24 cellular contexts compared by ENCODE assay signal in genomic region chr16:23499801-23500200, GRCh38. TPM values are rescaled to one million over a fixed set of nuclear protein-coding genes. Genes with fewer than 3 reads are reported as not detected.
DNase-seq lines count a peak whose midpoint lies in the region; ATAC-seq, FAIRE-seq and TF ChIP-seq lines count a peak whose summit lies in the region.
"Had no signal": no experiment of that assay in that cellular context is flagged by ENCODE, and none has a peak within 500 bp of the region (broad histone marks: within the 10 kb centered on the region; RNA-seq: fewer than 3 reads in every experiment).

No MANE protein-coding gene starts in this region.

- H3K27ac ChIP-seq in K562 (ENCODE audit: extremely low read depth, low read depth, low read length) (no peak overlapping the region), stomach (peak overlapping the region in 4 of 5 donors; percentile 3 to 56 (median 47))
- H3K27ac ChIP-seq in naive thymus-derived CD4-positive, alpha-beta T cell (ENCODE audit: low read depth, low read length), result no peak overlapping the region
- H3K27ac ChIP-seq: neural progenitor cell, testis had no signal

- in situ Hi-C loops in K562 (cut with MboI), result no loop called here

- TF ChIP-seq CTCF in K562 (IDR thresholded peaks at IDR 0.05 in 2 of 3, conservative IDR thresholded peaks at IDR 0.05 in 1 of 3; ENCODE audit: insufficient read depth in 2 of 3, low read depth in 1 of 3, low read length in 3 of 3) (no peak), stomach (IDR thresholded peaks at IDR 0.05) (no peak)

- H3K4me1 ChIP-seq in K562 (replicated peaks in 1 of 2; ENCODE audit: control insufficient read depth in 2 of 2, insufficient read depth in 2 of 2, low read length in 2 of 2) (peaks cover 20 to 44% of the 10 kb centered on the region in 2 experiments; a peak in 4 of 5 replicates), stomach (peaks cover 37 to 84% (median 71%) of the 10 kb centered on the region in 4 donors)
- H3K4me1 ChIP-seq in naive thymus-derived CD4-positive, alpha-beta T cell (ENCODE audit: control insufficient read depth in 2 of 2, insufficient read depth in 2 of 2, low read length in 2 of 2), result peaks cover 4 to 15% of the 10 kb centered on the region in 2 donors
- H3K4me1 ChIP-seq: testis had no signal

- H3K36me3 ChIP-seq in H7 (replicated peaks; ENCODE audit: control insufficient read depth, insufficient read depth, low read length) (peaks cover 4% of the 10 kb centered on the region), K562 (ENCODE audit: control insufficient read depth, insufficient read depth, low read length) (peaks cover 58% of the 10 kb centered on the region), stomach (peaks cover 5 to 18% (median 18%) of the 10 kb centered on the region in 4 donors)
- peaks cover 0 to 24% (median 7%) of the 10 kb centered on the region in 3 experiments for H3K36me3 ChIP-seq in naive thymus-derived CD4-positive, alpha-beta T cell (ENCODE audit: control insufficient read depth in 2 of 3, insufficient read depth in 3 of 3, low read length in 3 of 3)

- TF ChIP-seq EP300 in K562 (IDR thresholded peaks at IDR 0.05; ENCODE audit: low read length) (no peak), stomach (IDR thresholded peaks at IDR 0.05) (no peak)

- intact Hi-C loops in K562 (cut with micrococcal nuclease) (no loop called here), stomach (cut with DNase I; ENCODE audit: low total_unique reads) (no loop called here)
- intact Hi-C loops in naive thymus-derived CD4-positive, alpha-beta T cell (cut with micrococcal nuclease), result no loop called here

- H3K9ac ChIP-seq in K562 (ENCODE audit: insufficient read depth in 1 of 2, low read depth in 2 of 2, low read length in 2 of 2), result peak overlapping the region in 1 of 2 experiments; percentile 53; a peak in 2 of 4 replicates
- H3K9ac ChIP-seq: neural progenitor cell had no signal

- no peaks in the 10 kb centered on the region for H3K27me3 ChIP-seq in H7 (ENCODE audit: control insufficient read depth, insufficient read depth, low read length)
- H3K27me3 ChIP-seq in K562 (ENCODE audit: control insufficient read depth in 2 of 2, insufficient read depth in 2 of 2, low read length in 2 of 2), result no peaks in the 10 kb centered on the region
- H3K27me3 ChIP-seq in stomach, result no peaks in the 10 kb centered on the region
- no peaks in the 10 kb centered on the region for H3K27me3 ChIP-seq in naive thymus-derived CD4-positive, alpha-beta T cell (ENCODE audit: control insufficient read depth in 2 of 2, insufficient read depth in 2 of 2, low read length in 2 of 2)
- H3K27me3 ChIP-seq: neural progenitor cell, testis had no signal

- H3K4me2 ChIP-seq in K562 (ENCODE audit: insufficient read depth, low read length), result no peak overlapping the region
- H3K4me2 ChIP-seq: neural progenitor cell had no signal

- CTCF ChIA-PET in K562 (lab: Yijun Ruan, JAX; ENCODE audit: low intra/inter-chr PET ratio), result no interaction called here
- CTCF ChIA-PET in naive thymus-derived CD4-positive, alpha-beta T cell (lab: Charles Lee), result no interaction called here

- no TSS peak for BruUV-seq in K562 (replicated peaks; lab: Mats Ljungman, UMichigan)

- H3K9me1 ChIP-seq in K562 (ENCODE audit: control insufficient read depth, insufficient read depth, low read length), result peaks cover 4% of the 10 kb centered on the region

- H3K36me3 Mint-ChIP-seq in naive thymus-derived CD4-positive, alpha-beta T cell, result peaks cover 0 to 13% (median 2%) of the 10 kb centered on the region in 5 donors
- peaks cover 68% of the 10 kb centered on the region for H3K36me3 Mint-ChIP-seq in stimulated activated effector memory CD8-positive, alpha-beta T cell treated with anti-CD3 and anti-CD28 coated beads, Interleukin-12 subunit alpha, Interleukin-12 subunit beta, amount 100 ng/mL, for 72 hours
- H3K36me3 Mint-ChIP-seq: activated naive CD4-positive, alpha-beta T cell treated with anti-CD3 and anti-CD28 coated beads, Interleukin-2, amount 50 U/mL, for 72 hours had no signal

- H3K9me3 ChIP-seq in K562 (replicated peaks; ENCODE audit: control insufficient read depth, insufficient read depth, low read depth, low read length) (no peaks in the 10 kb centered on the region), stomach (no peaks in the 10 kb centered on the region)
- no peaks in the 10 kb centered on the region for H3K9me3 ChIP-seq in naive thymus-derived CD4-positive, alpha-beta T cell (ENCODE audit: control insufficient read depth in 2 of 3, low read length in 3 of 3)
- H3K9me3 ChIP-seq: testis had no signal

- peaks cover 48% of the 10 kb centered on the region for H4K20me1 ChIP-seq in K562 (replicated peaks; ENCODE audit: control insufficient read depth, insufficient read depth, low read length)

- no peak for TF ChIP-seq RAD21 in K562 (CRISPR knock-in tag; conservative IDR thresholded peaks at IDR 0.05 in 1 of 2, IDR thresholded peaks at IDR 0.05 in 1 of 2)

- 65% methylated on average over 5 of the region's 7 CpGs for WGBS in K562 (ENCODE audit: insufficient coverage, low coverage, missing lambda C conversion rate)
- 71 to 82% (median 73%) methylated on average over 7 of the region's 7 CpGs for WGBS in stomach, 5 donors

- H3K9me3 Mint-ChIP-seq in naive thymus-derived CD4-positive, alpha-beta T cell, result no peaks in the 10 kb centered on the region
- no peaks in the 10 kb centered on the region for H3K9me3 Mint-ChIP-seq in stimulated activated effector memory CD8-positive, alpha-beta T cell treated with anti-CD3 and anti-CD28 coated beads, Interleukin-12 subunit alpha, Interleukin-12 subunit beta, amount 100 ng/mL, for 72 hours
- H3K9me3 Mint-ChIP-seq: activated naive CD4-positive, alpha-beta T cell treated with anti-CD3 and anti-CD28 coated beads, Interleukin-2, amount 50 U/mL, for 72 hours; activated T-cell treated with anti-CD3 and anti-CD28 coated beads, Interleukin-2, amount 50 U/mL, for 4 hours; neural progenitor cell; T-helper 1 cell treated with Interleukin-12 subunit alpha and Interleukin-12 subunit beta and Interleukin-4 antibody, amounts not matched to agents 30 μg/mL and 1 μg/mL, for 36 hours had no signal

- H3K27ac Mint-ChIP-seq in naive thymus-derived CD4-positive, alpha-beta T cell, result peak overlapping the region in 1 of 9 donors; percentile 8
- H3K27ac Mint-ChIP-seq in stimulated activated effector memory CD8-positive, alpha-beta T cell treated with anti-CD3 and anti-CD28 coated beads, Interleukin-12 subunit alpha, Interleukin-12 subunit beta, amount 100 ng/mL, for 72 hours, result no peak overlapping the region
- H3K27ac Mint-ChIP-seq: activated CD8-positive, alpha-beta T cell treated with anti-CD3 and anti-CD28 coated beads, Interleukin-2, amount 10 ng/mL, durations not matched to agents 7 days and 5 days; neural progenitor cell; T-helper 1 cell treated with Interleukin-12 subunit alpha and Interleukin-12 subunit beta and Interleukin-4 antibody, amounts not matched to agents 30 μg/mL and 1 μg/mL, for 36 hours had no signal

- FAIRE-seq in K562 (lab: Jason Lieb, UNC), result no peak
- FAIRE-seq: colon, endometrium, GM18507 had no signal

- peaks cover 28 to 65% (median 53%) of the 10 kb centered on the region in 7 donors for H3K4me1 Mint-ChIP-seq in naive thymus-derived CD4-positive, alpha-beta T cell
- peaks cover 60% of the 10 kb centered on the region for H3K4me1 Mint-ChIP-seq in stimulated activated effector memory CD8-positive, alpha-beta T cell treated with anti-CD3 and anti-CD28 coated beads, Interleukin-12 subunit alpha, Interleukin-12 subunit beta, amount 100 ng/mL, for 72 hours

- no peak overlapping the region for H2AFZ ChIP-seq in K562 (ENCODE audit: low read depth, low read length)
- H2AFZ ChIP-seq: neural progenitor cell had no signal

- H3K27me3 Mint-ChIP-seq in naive thymus-derived CD4-positive, alpha-beta T cell, result no peaks in the 10 kb centered on the region

- POLR2A ChIA-PET in K562 (lab: Yijun Ruan, JAX), result interaction anchor here (0.9 to 2.1 kb wide), 5 partner anchors 8 to 47 kb away, joined by 3 to 11 read pairs (median 3); partner anchors contain the start of genes COG7 and GGA2
- POLR2A ChIA-PET in naive thymus-derived CD4-positive, alpha-beta T cell (lab: Charles Lee), result interaction anchor here (0.5 to 0.6 kb wide), 2 partner anchors 8 to 42 kb away, joined by 3 to 7 read pairs; no protein-coding TSS in a partner anchor

- TF ChIP-seq POLR2A in K562 (conservative IDR thresholded peaks at IDR 0.05), result no peak
- no peak for TF ChIP-seq POLR2A in stomach (IDR thresholded peaks at IDR 0.05)

- peak; percentile 33; the same call in 2 of the 3 replicates for ATAC-seq in K562
- ATAC-seq in naive thymus-derived CD4-positive, alpha-beta T cell, result no peak
- ATAC-seq in stimulated activated effector memory CD8-positive, alpha-beta T cell treated with anti-CD3 and anti-CD28 coated beads, Interleukin-12 subunit alpha, Interleukin-12 subunit beta, amount 100 ng/mL, for 72 hours, result no peak
- ATAC-seq: activated CD8-positive, alpha-beta T cell treated with anti-CD3 and anti-CD28 coated beads, Interleukin-2, amount 10 ng/mL, durations not matched to agents 7 days and 5 days; activated naive CD4-positive, alpha-beta T cell treated with anti-CD3 and anti-CD28 coated beads, Interleukin-2, amount 50 U/mL, for 72 hours; activated T-cell treated with anti-CD3 and anti-CD28 coated beads, Interleukin-2, amount 50 U/mL, for 4 hours; left cardiac atrium had no signal

- H3K4me3 ChIP-seq in H7 (ENCODE audit: insufficient read depth, low read depth, low read length), result no peak overlapping the region
- no peak overlapping the region for H3K4me3 ChIP-seq in K562
- no peak overlapping the region for H3K4me3 ChIP-seq in stomach
- no peak overlapping the region for H3K4me3 ChIP-seq in naive thymus-derived CD4-positive, alpha-beta T cell (ENCODE audit: low read length)
- H3K4me3 ChIP-seq: neural progenitor cell, testis had no signal

- DNase-seq in H7 (peak; percentile 85), K562 (ENCODE audit: extremely low read depth in 1 of 4, low spot score in 3 of 4) (no peak), iPS-NIHi7 (ENCODE audit: extremely low spot score) (peak; percentile 41), stomach (no peak), T-helper 9 cell (no peak), HuH-7.5 (ENCODE audit: low spot score) (no peak)
- no peak for DNase-seq in naive thymus-derived CD4-positive, alpha-beta T cell
- no peak for DNase-seq in stimulated activated effector memory CD8-positive, alpha-beta T cell treated with anti-CD3 and anti-CD28 coated beads, Interleukin-12 subunit alpha, Interleukin-12 subunit beta, amount 100 ng/mL, for 72 hours (ENCODE audit: low spot score in 2 of 2)
- DNase-seq: activated CD8-positive, alpha-beta T cell treated with anti-CD3 and anti-CD28 coated beads, Interleukin-2, amount 10 ng/mL, durations not matched to agents 7 days and 5 days; activated T-cell treated with anti-CD3 and anti-CD28 coated beads, Interleukin-2, amount 50 U/mL, for 4 hours; EL; left cardiac atrium; NCI-H1694; NCI-H748 treated with DMSO at 0.1 percent for 48 hours; SIG-M5; stimulated activated CD4-positive, alpha-beta T cell treated with anti-CD3 and anti-CD28 coated beads, Interleukin-12 subunit alpha, Interleukin-12 subunit beta, amount 100 ng/mL, for 4 hours; stimulated activated CD8-positive, alpha-beta memory T cell treated with anti-CD3 and anti-CD28 coated beads, Interleukin-4, amount 100 ng/mL, for 48 hours; testis had no signal

- H3K79me2 ChIP-seq in K562 (ENCODE audit: control insufficient read depth, insufficient read depth, low read length), result peaks cover 88% of the 10 kb centered on the region

- no peak overlapping the region for H3K4me3 Mint-ChIP-seq in naive thymus-derived CD4-positive, alpha-beta T cell
- H3K4me3 Mint-ChIP-seq in stimulated activated effector memory CD8-positive, alpha-beta T cell treated with anti-CD3 and anti-CD28 coated beads, Interleukin-12 subunit alpha, Interleukin-12 subunit beta, amount 100 ng/mL, for 72 hours, result no peak overlapping the region
- H3K4me3 Mint-ChIP-seq: activated CD8-positive, alpha-beta T cell treated with anti-CD3 and anti-CD28 coated beads, Interleukin-2, amount 10 ng/mL, durations not matched to agents 7 days and 5 days; activated T-cell treated with anti-CD3 and anti-CD28 coated beads, Interleukin-2, amount 50 U/mL, for 4 hours; neural progenitor cell; T-helper 1 cell treated with Interleukin-12 subunit alpha and Interleukin-12 subunit beta and Interleukin-4 antibody, amounts not matched to agents 30 μg/mL and 1 μg/mL, for 36 hours had no signal

RNA-seq across cellular contexts. Expression of gene GGA2, which starts 10.5 kb away (rescaled TPM):
- 23.2 and 34.1 TPM in 2 replicates for total RNA-seq in H7 (2014; rRNA removed; shearing (Covaris generic))
- 367 and 371 TPM in 2 replicates for total RNA-seq in K562 (2011; cell fraction: chromatin; rRNA removed; ENCODE audit: low replicate concordance)
- total RNA-seq in K562 (2011; cell fraction: nucleolus; rRNA removed), result 182 and 192 TPM in 2 replicates
- 271 and 359 TPM in 2 replicates for total RNA-seq in K562 (2011; cell fraction: nucleoplasm; rRNA removed)
- total RNA-seq in K562 (2014; rRNA removed) (53.3 and 66.3 TPM in 2 replicates), K562 (2014; rRNA removed; fragmentation: Illumina TruSeq; extraction: Trizol) (64.5 and 78.7 TPM in 2 replicates), K562 (2015; rRNA removed; fragmentation: Illumina TruSeq; extraction: Trizol) (53.6 and 63.0 TPM in 2 replicates), K562 (2021) (88.9 and 93.1 TPM in 2 replicates), stomach (10 to 100 TPM; 22.0 to 62.5 (median 48.8) TPM)
- polyA plus RNA-seq in K562 (2011; rRNA removed) (97.5 and 110 TPM in 2 replicates), K562 (2014; fragmentation: Illumina TruSeq; extraction: Trizol) (99.9 and 133 TPM in 2 replicates), K562 (2014; fragmentation: Nextera tagmentation; extraction: Ambion mirVana) (10 to 100 TPM; 11.9 to 15.7 TPM), K562 (2014; rRNA removed) (74.6 and 78.4 TPM in 2 replicates), stomach (10 to 100 TPM; 17.6 to 28.9 (median 19.7) TPM)
- 43.4 and 61.3 TPM in 2 replicates for polyA plus RNA-seq in K562 (2011; cell fraction: cytosol; rRNA removed)
- polyA plus RNA-seq in K562 (2011; cell fraction: nucleus; rRNA removed), result 220 and 244 TPM in 2 replicates
- 54.5 and 77.0 TPM in 2 replicates for polyA plus RNA-seq in K562 (2012)
- 87.4 and 89.5 TPM in 2 replicates for polyA minus RNA-seq in K562 (2011; rRNA and poly(A)+ RNA removed)
- 36.8 and 46.2 TPM in 2 replicates for polyA minus RNA-seq in K562 (2011; cell fraction: cytosol; rRNA and poly(A)+ RNA removed)
- polyA minus RNA-seq in K562 (2011; cell fraction: nucleus; rRNA and poly(A)+ RNA removed), result 56.7 and 77.6 TPM in 2 replicates
- total RNA-seq in naive thymus-derived CD4-positive, alpha-beta T cell, result 100 to 1,000 TPM in 4 of 5 experiments, 10 to 100 TPM in 1; 99.3 to 138 (median 104) TPM
- polyA plus RNA-seq in naive thymus-derived CD4-positive, alpha-beta T cell, result 10 to 100 TPM; 41.7 to 44.6 TPM

RNA-seq across cellular contexts. Expression of gene COG7, which starts 46.8 kb away (rescaled TPM):
- 17.1 and 26.4 TPM in 2 replicates for total RNA-seq in H7 (2014; rRNA removed; shearing (Covaris generic))
- total RNA-seq in K562 (2011; cell fraction: chromatin; rRNA removed; ENCODE audit: low replicate concordance), result 130 and 148 TPM in 2 replicates
- 64.2 and 80.3 TPM in 2 replicates for total RNA-seq in K562 (2011; cell fraction: nucleolus; rRNA removed)
- total RNA-seq in K562 (2011; cell fraction: nucleoplasm; rRNA removed), result 81.6 and 84.3 TPM in 2 replicates
- 10.3 and 15.6 TPM in 2 replicates for total RNA-seq in K562 (2014; rRNA removed)
- 10.1 and 12.6 TPM in 2 replicates for total RNA-seq in K562 (2014; rRNA removed; fragmentation: Illumina TruSeq; extraction: Trizol)
- 15.1 and 17.4 TPM in 2 replicates for total RNA-seq in K562 (2015; rRNA removed; fragmentation: Illumina TruSeq; extraction: Trizol)
- 15.7 and 16.0 TPM in 2 replicates for total RNA-seq in K562 (2021)
- polyA plus RNA-seq in K562 (2011; rRNA removed), result 17.4 and 33.4 TPM in 2 replicates
- polyA plus RNA-seq in K562 (2011; cell fraction: cytosol; rRNA removed), result 39.4 and 44.8 TPM in 2 replicates
- polyA plus RNA-seq in K562 (2011; cell fraction: nucleus; rRNA removed), result 62.0 and 68.1 TPM in 2 replicates
- 12.1 and 16.8 TPM in 2 replicates for polyA plus RNA-seq in K562 (2012)
- polyA plus RNA-seq in K562 (2014; fragmentation: Illumina TruSeq; extraction: Trizol), result 17.6 and 18.9 TPM in 2 replicates
- 1 to 10 TPM; 3.8 to 7.6 TPM for polyA plus RNA-seq in K562 (2014; fragmentation: Nextera tagmentation; extraction: Ambion mirVana)
- 13.4 and 16.6 TPM in 2 replicates for polyA plus RNA-seq in K562 (2014; rRNA removed)
- polyA minus RNA-seq in K562 (2011; rRNA and poly(A)+ RNA removed), result 28.9 and 31.1 TPM in 2 replicates
- polyA minus RNA-seq in K562 (2011; cell fraction: cytosol; rRNA and poly(A)+ RNA removed), result 13.2 and 19.2 TPM in 2 replicates
- 18.8 and 25.3 TPM in 2 replicates for polyA minus RNA-seq in K562 (2011; cell fraction: nucleus; rRNA and poly(A)+ RNA removed)
- 10 to 100 TPM; 17.4 to 80.5 (median 30.4) TPM for total RNA-seq in stomach
- 10 to 100 TPM; 11.0 to 25.7 (median 20.2) TPM for polyA plus RNA-seq in stomach
- total RNA-seq in naive thymus-derived CD4-positive, alpha-beta T cell, result 10 to 100 TPM; 16.1 to 28.4 (median 22.6) TPM
- 10 to 100 TPM in 1 of 2 donors, 1 to 10 TPM in 1; 9.6 to 12.9 TPM for polyA plus RNA-seq in naive thymus-derived CD4-positive, alpha-beta T cell

RNA-seq across cellular contexts. Expression of gene EARS2, which starts 57.3 kb away (rescaled TPM):
- total RNA-seq in H7 (2014; rRNA removed; shearing (Covaris generic)), result 101 and 105 TPM in 2 replicates
- total RNA-seq in K562 (2011; cell fraction: chromatin; rRNA removed; ENCODE audit: low replicate concordance), result 61.3 and 143 TPM in 2 replicates
- total RNA-seq in K562 (2011; cell fraction: nucleolus; rRNA removed), result 97.4 and 101 TPM in 2 replicates
- 85.9 and 96.5 TPM in 2 replicates for total RNA-seq in K562 (2011; cell fraction: nucleoplasm; rRNA removed)
- total RNA-seq in K562 (2014; rRNA removed) (31.3 and 40.7 TPM in 2 replicates), K562 (2014; rRNA removed; fragmentation: Illumina TruSeq; extraction: Trizol) (38.2 and 42.1 TPM in 2 replicates), K562 (2015; rRNA removed; fragmentation: Illumina TruSeq; extraction: Trizol) (39.9 and 41.7 TPM in 2 replicates), K562 (2021) (35.7 and 35.9 TPM in 2 replicates), stomach (100 to 1,000 TPM in 1 of 5 donors, 10 to 100 TPM in 4; 14.0 to 176 (median 24.2) TPM)
- polyA plus RNA-seq in K562 (2011; rRNA removed) (57.4 and 63.3 TPM in 2 replicates), K562 (2014; fragmentation: Illumina TruSeq; extraction: Trizol) (46.6 and 58.6 TPM in 2 replicates), K562 (2014; fragmentation: Nextera tagmentation; extraction: Ambion mirVana) (10 to 100 TPM; 17.6 to 20.4 TPM), K562 (2014; rRNA removed) (36.3 and 43.2 TPM in 2 replicates), stomach (10 to 100 TPM in 2 of 3 donors, 1 to 10 TPM in 1; 7.8 to 15.6 (median 13.7) TPM)
- 80.9 and 118 TPM in 2 replicates for polyA plus RNA-seq in K562 (2011; cell fraction: cytosol; rRNA removed)
- 62.7 and 98.7 TPM in 2 replicates for polyA plus RNA-seq in K562 (2011; cell fraction: nucleus; rRNA removed)
- polyA plus RNA-seq in K562 (2012), result 17.5 and 29.5 TPM in 2 replicates
- polyA minus RNA-seq in K562 (2011; rRNA and poly(A)+ RNA removed), result 78.2 and 79.2 TPM in 2 replicates
- polyA minus RNA-seq in K562 (2011; cell fraction: cytosol; rRNA and poly(A)+ RNA removed), result 41.2 and 58.2 TPM in 2 replicates
- polyA minus RNA-seq in K562 (2011; cell fraction: nucleus; rRNA and poly(A)+ RNA removed), result 39.6 and 57.3 TPM in 2 replicates
- 10 to 100 TPM; 10.6 to 19.2 (median 15.1) TPM for total RNA-seq in naive thymus-derived CD4-positive, alpha-beta T cell
- polyA plus RNA-seq in naive thymus-derived CD4-positive, alpha-beta T cell, result 10 to 100 TPM; 14.0 to 15.7 TPM

RNA-seq across cellular contexts. Expression of gene UBFD1, which starts 57.7 kb away (rescaled TPM):
- 68.2 and 72.9 TPM in 2 replicates for total RNA-seq in H7 (2014; rRNA removed; shearing (Covaris generic))
- 119 and 132 TPM in 2 replicates for total RNA-seq in K562 (2011; cell fraction: chromatin; rRNA removed; ENCODE audit: low replicate concordance)
- 81.9 and 104 TPM in 2 replicates for total RNA-seq in K562 (2011; cell fraction: nucleolus; rRNA removed)
- total RNA-seq in K562 (2011; cell fraction: nucleoplasm; rRNA removed), result 134 and 172 TPM in 2 replicates
- total RNA-seq in K562 (2014; rRNA removed) (66.2 and 91.7 TPM in 2 replicates), K562 (2014; rRNA removed; fragmentation: Illumina TruSeq; extraction: Trizol) (31.0 and 34.6 TPM in 2 replicates), K562 (2015; rRNA removed; fragmentation: Illumina TruSeq; extraction: Trizol) (25.5 and 26.3 TPM in 2 replicates), K562 (2021) (65.6 and 68.1 TPM in 2 replicates), stomach (100 to 1,000 TPM in 1 of 5 donors, 10 to 100 TPM in 4; 16.3 to 163 (median 52.7) TPM)
- polyA plus RNA-seq in K562 (2011; rRNA removed) (51.3 and 53.2 TPM in 2 replicates), K562 (2014; fragmentation: Illumina TruSeq; extraction: Trizol) (29.0 and 34.0 TPM in 2 replicates), K562 (2014; fragmentation: Nextera tagmentation; extraction: Ambion mirVana) (10 to 100 TPM; 10.7 to 11.0 TPM), K562 (2014; rRNA removed) (47.9 and 58.8 TPM in 2 replicates), stomach (10 to 100 TPM in 1 of 3 donors, 1 to 10 TPM in 2; 6.0 to 10.1 (median 6.0) TPM)
- polyA plus RNA-seq in K562 (2011; cell fraction: cytosol; rRNA removed), result 45.2 and 62.5 TPM in 2 replicates
- 77.7 and 83.6 TPM in 2 replicates for polyA plus RNA-seq in K562 (2011; cell fraction: nucleus; rRNA removed)
- 29.3 and 42.1 TPM in 2 replicates for polyA plus RNA-seq in K562 (2012)
- 44.9 and 47.1 TPM in 2 replicates for polyA minus RNA-seq in K562 (2011; rRNA and poly(A)+ RNA removed)
- 22.3 and 28.6 TPM in 2 replicates for polyA minus RNA-seq in K562 (2011; cell fraction: cytosol; rRNA and poly(A)+ RNA removed)
- 43.6 and 61.6 TPM in 2 replicates for polyA minus RNA-seq in K562 (2011; cell fraction: nucleus; rRNA and poly(A)+ RNA removed)
- total RNA-seq in naive thymus-derived CD4-positive, alpha-beta T cell, result 10 to 100 TPM; 43.4 to 54.4 (median 51.0) TPM
- polyA plus RNA-seq in naive thymus-derived CD4-positive, alpha-beta T cell, result 10 to 100 TPM in 1 of 2 donors, 1 to 10 TPM in 1; 8.3 to 16.7 TPM

Comparison
In these comparisons a context has a peak if more than half of its experiments do, and no peak if none do; other contexts are left out.
1. DNase-seq: peak in H7 (single experiment) and iPS-NIHi7 (single experiment); none in K562 (0 of 4), stomach (single experiment), naive thymus-derived CD4-positive, alpha-beta T cell (0 of 9), T-helper 9 cell (single experiment), stimulated activated effector memory CD8-positive, alpha-beta T cell treated with anti-CD3 and anti-CD28 coated beads, Interleukin-12 subunit alpha, Interleukin-12 subunit beta, amount 100 ng/mL, for 72 hours (0 of 2) and HuH-7.5 (single experiment).
2. H3K27ac ChIP-seq: peak in stomach (4 of 5); none in K562 (single experiment) and naive thymus-derived CD4-positive, alpha-beta T cell (single experiment).